Comparison of ENCODE assay signal across 27 cellular contexts in the genomic region with DNA sequence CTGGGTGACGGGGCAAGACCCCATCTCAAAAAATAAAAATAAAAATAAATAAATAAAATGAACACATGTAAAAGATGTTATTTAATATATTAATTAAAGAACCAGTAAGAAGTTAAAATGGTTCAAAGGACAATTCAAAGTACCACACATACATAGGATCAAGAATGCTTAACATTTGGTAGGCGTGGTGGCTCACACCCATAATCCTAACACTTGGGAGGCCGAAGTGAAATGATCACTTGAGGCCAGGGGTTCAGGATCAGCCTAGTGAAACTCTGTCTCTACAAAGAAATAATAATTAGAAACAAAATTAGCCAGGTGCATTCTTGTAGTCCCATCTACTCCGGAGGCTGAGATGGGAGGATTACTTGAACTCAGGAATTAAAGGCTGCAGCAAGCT.
"Had no signal": no experiment of that assay in that cellular context is flagged by ENCODE, and none has a peak within 500 bp of the region (broad histone marks: within the 10 kb centered on the region; RNA-seq: fewer than 3 reads in every experiment).

No MANE protein-coding gene starts in this region.

- H3K36me3 ChIP-seq: left lung, lower lobe of right lung had no signal

- H3K4me1 ChIP-seq: gastroesophageal sphincter, left lung, lower lobe of right lung had no signal

- H3K9me3 Mint-ChIP-seq: dendritic cell treated with granulocyte-macrophage colony-stimulating factor and Interleukin-4, amounts not matched to agents 40 ng/mL and 50 ng/mL, for 4 days; effector memory CD8-positive, alpha-beta T cell; endodermal cell; immature natural killer cell; naive B cell had no signal

- H3K4me3 ChIP-seq: esophagus squamous epithelium, gastroesophageal sphincter, heart left ventricle, hepatocyte, left lung, lower lobe of right lung, mucosa of descending colon had no signal

- H3K9me3 ChIP-seq: esophagus squamous epithelium, gastroesophageal sphincter, heart left ventricle, left lung, lower lobe of right lung, mucosa of descending colon had no signal

- H3K4me3 Mint-ChIP-seq: dendritic cell treated with granulocyte-macrophage colony-stimulating factor and Interleukin-4, amounts not matched to agents 40 ng/mL and 50 ng/mL, for 4 days; effector memory CD8-positive, alpha-beta T cell; endodermal cell; immature natural killer cell; mesothelial cell of epicardium; naive B cell had no signal

- DNase-seq: cortex of kidney; effector CD8-positive, alpha-beta T cell; effector memory CD8-positive, alpha-beta T cell; endodermal cell; esophagus squamous epithelium; foreskin keratinocyte; heart left ventricle; hypothalamus; immature natural killer cell; islet precursor cell; kidney; kidney glomerular epithelial cell; left lung; left ventricle myocardium superior; lower lobe of right lung; mesenchymal stem cell; mucosa of descending colon; naive B cell had no signal

- H3K27ac Mint-ChIP-seq: dendritic cell treated with granulocyte-macrophage colony-stimulating factor and Interleukin-4, amounts not matched to agents 40 ng/mL and 50 ng/mL, for 4 days; effector memory CD8-positive, alpha-beta T cell; endodermal cell; immature natural killer cell; mesothelial cell of epicardium; naive B cell had no signal

- H3K27me3 Mint-ChIP-seq: dendritic cell treated with granulocyte-macrophage colony-stimulating factor and Interleukin-4, amounts not matched to agents 40 ng/mL and 50 ng/mL, for 4 days; effector memory CD8-positive, alpha-beta T cell; naive B cell had no signal

- FAIRE-seq: colon, endometrium, frontal cortex, kidney had no signal

- H3K36me3 Mint-ChIP-seq: naive B cell had no signal

- H3K27me3 ChIP-seq: esophagus squamous epithelium, foreskin keratinocyte, gastroesophageal sphincter, heart left ventricle, hepatocyte, left lung had no signal

- ATAC-seq: effector memory CD8-positive, alpha-beta T cell; esophagus mucosa; foreskin keratinocyte; gastroesophageal sphincter; heart left ventricle; left lung; left ventricle myocardium superior; lower lobe of right lung had no signal

- H3K27ac ChIP-seq: epithelial cell of prostate, esophagus squamous epithelium, foreskin keratinocyte, gastroesophageal sphincter, heart left ventricle, hepatocyte, left lung, lower lobe of right lung had no signal
